20 cellular contexts compared by ENCODE assay signal in the genomic region with DNA sequence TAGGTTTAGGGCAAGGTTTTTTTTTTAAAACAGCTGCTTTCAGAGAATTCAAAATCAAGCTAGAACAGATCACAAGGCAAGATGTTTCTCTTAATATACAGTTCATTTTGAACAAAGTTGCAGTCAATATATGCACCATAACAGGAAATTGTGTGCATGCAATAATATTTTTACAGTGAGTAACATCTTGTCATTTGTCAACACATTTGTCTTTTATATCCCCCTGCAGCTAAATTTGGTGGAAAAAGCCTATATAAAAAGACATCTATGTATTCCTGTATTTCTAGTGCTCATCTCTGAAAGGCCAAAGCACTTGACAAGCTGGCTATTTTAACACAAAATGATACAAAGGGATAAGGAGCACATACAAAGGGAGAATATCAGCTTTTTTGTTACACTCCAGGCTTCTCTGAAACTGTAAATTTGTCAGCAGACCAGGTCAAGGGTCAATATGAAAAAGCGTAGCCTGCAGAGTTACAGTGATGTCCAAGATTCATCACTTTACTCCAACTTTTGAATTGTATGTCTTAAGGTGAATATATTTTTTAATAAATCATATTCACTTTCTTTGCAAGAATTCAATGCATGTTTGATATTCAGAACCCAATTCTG.
DNase-seq lines count a peak whose midpoint lies in the region; ATAC-seq and TF ChIP-seq lines count a peak whose summit lies in the region.
"Had no signal": no experiment of that assay in that cellular context is flagged by ENCODE, and none has a peak within 500 bp of the region (broad histone marks: within the 10 kb centered on the region; RNA-seq: fewer than 3 reads in every experiment).

No MANE protein-coding gene starts in this region.

- peaks cover 30 to 51% of the 10 kb centered on the region in 2 donors for H3K4me1 ChIP-seq in gastrocnemius medialis
- H3K4me1 ChIP-seq in Caco-2 = peaks cover 45% of the 10 kb centered on the region

- TF ChIP-seq CTCF in fibroblast of pulmonary artery (IDR thresholded peaks at IDR 0.05; ENCODE audit: low read length, missing control alignments) (no peak), gastrocnemius medialis (IDR thresholded peaks at IDR 0.05 in 4 of 5, conservative IDR thresholded peaks at IDR 0.05 in 1 of 5) (no peak), Caco-2 (IDR thresholded peaks at IDR 0.05; ENCODE audit: insufficient read depth in 1 of 2, low read depth in 1 of 2, low read length in 1 of 2, severe bottlenecking in 1 of 2, unreplicated experiment in 1 of 2) (no peak), Calu3 (IDR thresholded peaks at IDR 0.05; ENCODE audit: unreplicated experiment) (no peak)

- H3K36me3 ChIP-seq in gastrocnemius medialis (no peaks in the 10 kb centered on the region), Caco-2 (ENCODE audit: control insufficient read depth, insufficient read depth, low read length) (no peaks in the 10 kb centered on the region)
- H3K36me3 ChIP-seq: SJSA1 had no signal

- POLR2A ChIA-PET in Caco-2 (lab: Charles Lee) = no interaction called here

- H3K4me3 ChIP-seq in fibroblast of pulmonary artery (replicated peaks; ENCODE audit: low read depth, low read length) (no peak overlapping the region), gastrocnemius medialis (no peak overlapping the region), Caco-2 (ENCODE audit: low read depth, low read length) (no peak overlapping the region)
- H3K4me3 ChIP-seq: PC-9, SJSA1 had no signal

- no peak for TF ChIP-seq POLR2A in gastrocnemius medialis (IDR thresholded peaks at IDR 0.05)

- H3K9me3 ChIP-seq in gastrocnemius medialis (no peaks in the 10 kb centered on the region), Caco-2 (no peaks in the 10 kb centered on the region)
- H3K9me3 ChIP-seq: SJSA1 had no signal

- CTCF ChIA-PET in Caco-2 (lab: Charles Lee) = no interaction called here
- CTCF ChIA-PET in Calu3 (lab: Charles Lee) = no interaction called here

- H3K36me3 Mint-ChIP-seq in Caco-2 (ENCODE audit: insufficient read depth, unreplicated experiment) (no peaks in the 10 kb centered on the region), Calu3 (ENCODE audit: insufficient read depth, unreplicated experiment) (no peaks in the 10 kb centered on the region)
- H3K36me3 Mint-ChIP-seq: activated naive CD8-positive, alpha-beta T cell treated with anti-CD3 and anti-CD28 coated beads, Interleukin-2, amount 10 ng/mL, durations not matched to agents 7 days and 5 days; CD4-positive, CD25-positive, alpha-beta regulatory T cell had no signal

- in situ Hi-C loops in gastrocnemius medialis (cut with MboI; ENCODE audit: low sequenced_read_pairs in 4 of 4) = no loop called here

- H3K4me3 Mint-ChIP-seq in Caco-2 (ENCODE audit: unreplicated experiment) (no peak overlapping the region), Calu3 (ENCODE audit: low read depth, unreplicated experiment) (no peak overlapping the region)
- H3K4me3 Mint-ChIP-seq: activated naive CD8-positive, alpha-beta T cell treated with anti-CD3 and anti-CD28 coated beads, Interleukin-2, amount 10 ng/mL, durations not matched to agents 7 days and 5 days; CD4-positive, CD25-positive, alpha-beta regulatory T cell; H9; T-helper 17 cell had no signal

- DNase-seq in EL (peak; percentile 47), RPMI7951 (ENCODE audit: low read depth) (peak; percentile 19), fibroblast of pulmonary artery (ENCODE audit: low read depth) (peak; percentile 69), gastrocnemius medialis (no peak), Caco-2 (no peak), Calu3 (no peak), Ammon's horn (ENCODE audit: low spot score) (no peak)
- DNase-seq: activated CD4-positive, alpha-beta T cell treated with anti-CD3 and anti-CD28 coated beads for 48 hours; activated CD8-positive, alpha-beta memory T cell treated with anti-CD3 and anti-CD28 coated beads, Interleukin-2, amount 50 U/mL, for 48 hours; activated naive CD8-positive, alpha-beta T cell treated with anti-CD3 and anti-CD28 coated beads, Interleukin-2, amount 10 ng/mL, durations not matched to agents 7 days and 5 days; CD4-positive, CD25-positive, alpha-beta regulatory T cell; DMS153; H9; NCI-H2029; occipital lobe; PC-9; retina; T-helper 17 cell had no signal

- H3K27ac Mint-ChIP-seq in Caco-2 (ENCODE audit: unreplicated experiment) (no peak overlapping the region), Calu3 (ENCODE audit: unreplicated experiment) (no peak overlapping the region)
- H3K27ac Mint-ChIP-seq: activated naive CD8-positive, alpha-beta T cell treated with anti-CD3 and anti-CD28 coated beads, Interleukin-2, amount 10 ng/mL, durations not matched to agents 7 days and 5 days; CD4-positive, CD25-positive, alpha-beta regulatory T cell; H9; T-helper 17 cell had no signal

- BruUV-seq in Caco-2 (replicated peaks; lab: Mats Ljungman, UMichigan) (no TSS peak), Calu3 (replicated peaks; lab: Mats Ljungman, UMichigan) (no TSS peak)

- H3K27me3 Mint-ChIP-seq in Caco-2 (ENCODE audit: insufficient read depth, unreplicated experiment) (no peaks in the 10 kb centered on the region), Calu3 (ENCODE audit: unreplicated experiment) (no peaks in the 10 kb centered on the region)
- H3K27me3 Mint-ChIP-seq: activated naive CD8-positive, alpha-beta T cell treated with anti-CD3 and anti-CD28 coated beads, Interleukin-2, amount 10 ng/mL, durations not matched to agents 7 days and 5 days had no signal

- intact Hi-C loops in gastrocnemius medialis (cut with DNase I; ENCODE audit: low total_unique reads) = no loop called here
- intact Hi-C loops in Caco-2 (cut with micrococcal nuclease; ENCODE audit: unreplicated experiment) = loop anchor here (10.0 kb wide), 1 partner anchor 212 kb away; no protein-coding TSS in a partner anchor
- intact Hi-C loops in Calu3 (cut with micrococcal nuclease; ENCODE audit: unreplicated experiment) = no loop called here

- H3K27me3 ChIP-seq in gastrocnemius medialis (no peaks in the 10 kb centered on the region), Caco-2 (replicated peaks; ENCODE audit: control insufficient read depth, insufficient read depth, low read length) (no peaks in the 10 kb centered on the region)
- H3K27me3 ChIP-seq: SJSA1 had no signal

- peaks cover 36% of the 10 kb centered on the region for H3K4me1 Mint-ChIP-seq in Caco-2 (ENCODE audit: low read depth, unreplicated experiment)
- H3K4me1 Mint-ChIP-seq in Calu3 (ENCODE audit: low read depth, unreplicated experiment) = no peaks in the 10 kb centered on the region
- H3K4me1 Mint-ChIP-seq: activated naive CD8-positive, alpha-beta T cell treated with anti-CD3 and anti-CD28 coated beads, Interleukin-2, amount 10 ng/mL, durations not matched to agents 7 days and 5 days; CD4-positive, CD25-positive, alpha-beta regulatory T cell; T-helper 17 cell had no signal

- peak overlapping the region in 3 of 4 donors; percentile 61 to 85 (median 85) for H3K27ac ChIP-seq in gastrocnemius medialis
- H3K27ac ChIP-seq: PC-9, SJSA1 had no signal

- H3K9me3 Mint-ChIP-seq in Caco-2 (ENCODE audit: unreplicated experiment) (peaks cover 6% of the 10 kb centered on the region), Calu3 (ENCODE audit: low read depth, unreplicated experiment) (no peaks in the 10 kb centered on the region)
- H3K9me3 Mint-ChIP-seq: activated naive CD8-positive, alpha-beta T cell treated with anti-CD3 and anti-CD28 coated beads, Interleukin-2, amount 10 ng/mL, durations not matched to agents 7 days and 5 days; CD4-positive, CD25-positive, alpha-beta regulatory T cell; H9 had no signal

- ATAC-seq in gastrocnemius medialis = no peak
- no peak for ATAC-seq in GM18870 (IDR thresholded peaks at IDR 0.05; ENCODE audit: unreplicated experiment)
- ATAC-seq: T-helper 17 cell had no signal

Comparison
In these comparisons a context has a peak if more than half of its experiments do, and no peak if none do; other contexts are left out.
1. DNase-seq: peak in EL (single experiment), RPMI7951 (single experiment) and fibroblast of pulmonary artery (single experiment); none in gastrocnemius medialis (0 of 2), Caco-2 (0 of 2), Calu3 (single experiment) and Ammon's horn (single experiment).